In genomic region chr7:114598946-114599345, GRCh38 we compare ENCODE assay signal across 7 cellular contexts.
"Had no signal": no experiment of that assay in that cellular context is flagged by ENCODE, and none has a peak within 500 bp of the region (broad histone marks: within the 10 kb centered on the region; RNA-seq: fewer than 3 reads in every experiment).

No MANE protein-coding gene starts in this region.

- H3K27ac Mint-ChIP-seq: HFFc6, IgD-negative memory B cell had no signal

- H3K9ac ChIP-seq: GM23248 had no signal

- H3K4me1 Mint-ChIP-seq: IgD-negative memory B cell had no signal

- H3K27me3 Mint-ChIP-seq: IgD-negative memory B cell had no signal

- H3K9me3 Mint-ChIP-seq: HFFc6, IgD-negative memory B cell had no signal

- H3K4me3 Mint-ChIP-seq: HFFc6, IgD-negative memory B cell had no signal

- DNase-seq: GM23248, GOT3, H7, HFFc6 had no signal

- H3K9me3 ChIP-seq: HAP-1 had no signal

- H3K4me3 ChIP-seq: GM23248, HAP-1 had no signal

- H3K36me3 ChIP-seq: HAP-1 had no signal

- H2AFZ ChIP-seq: GM23248 had no signal

- H3K36me3 Mint-ChIP-seq: IgD-negative memory B cell had no signal

- H3K27ac ChIP-seq: GM23248, HL-60 had no signal
